Comparison of ENCODE assay signal across 16 cellular contexts in genomic region chr18:55511277-55511676, GRCh38.
A peak's percentile ranks its signal among the peaks of the same experiment; 100 is the strongest.
DNase-seq lines count a peak whose midpoint lies in the region; ATAC-seq, FAIRE-seq and TF ChIP-seq lines count a peak whose summit lies in the region.
"Had no signal": no experiment of that assay in that cellular context is flagged by ENCODE, and none has a peak within 500 bp of the region (broad histone marks: within the 10 kb centered on the region; RNA-seq: fewer than 3 reads in every experiment).

No MANE protein-coding gene starts in this region.

- H3K4me3 ChIP-seq in HUES64 (ENCODE audit: low read length) (no peak overlapping the region), WI38 (ENCODE audit: low read depth, low read length) (peak overlapping the region; percentile 48), HepG2 (replicated peaks in 1 of 3; ENCODE audit: insufficient read depth in 1 of 3, low read depth in 2 of 3, low read length in 3 of 3) (no peak overlapping the region), stomach (no peak overlapping the region)
- H3K4me3 ChIP-seq: mucosa of descending colon had no signal

- intact Hi-C loops in HepG2 (cut with micrococcal nuclease; ENCODE audit: unreplicated experiment) (loop anchor here (5.0 kb wide), 1 partner anchor 1261 kb away; no protein-coding TSS in a partner anchor), stomach (cut with DNase I; ENCODE audit: low total_unique reads) (no loop called here)

- FAIRE-seq in HepG2 (lab: Jason Lieb, UNC), result no peak
- FAIRE-seq: G401.6 had no signal

- in situ Hi-C loops in HepG2 (cut with HindIII; ENCODE audit: extremely low pct_ligation_motif_present, low pct_unique_long_range_greater_than_20kb), result no loop called here

- no peak overlapping the region for H3K4me2 ChIP-seq in HepG2 (ENCODE audit: low read depth, low read length)

- H3K27me3 ChIP-seq in HUES64 (ENCODE audit: insufficient read depth, low read length), result no peaks in the 10 kb centered on the region
- H3K27me3 ChIP-seq in HepG2 (ENCODE audit: control insufficient read depth in 1 of 2, insufficient read depth in 2 of 2, low read length in 2 of 2), result no peaks in the 10 kb centered on the region
- no peaks in the 10 kb centered on the region for H3K27me3 ChIP-seq in stomach

- DNase-seq in HepG2 (ENCODE audit: low spot score) (no peak), stomach (no peak), NCI-H2081 treated with DMSO at 0.1 percent for 48 hours (lab: John Stamatoyannopoulos, UW) (no peak), NOMO-1 treated with dmso at 0.1 percent for 144 hours (lab: John Stamatoyannopoulos, UW; ENCODE audit: unreplicated experiment) (no peak), HCEC 1CT (no peak)
- DNase-seq: activated CD4-positive, alpha-beta T cell treated with anti-CD3 and anti-CD28 coated beads for 1 hour; activated naive CD8-positive, alpha-beta T cell treated with anti-CD3 and anti-CD28 coated beads for 36 hours; CD4-positive, alpha-beta memory T cell; stimulated activated CD4-positive, alpha-beta T cell treated with anti-CD3 and anti-CD28 coated beads, Interleukin-4, amount 100 ng/mL, for 4 hours; stimulated activated naive CD4-positive, alpha-beta T cell treated with Interleukin-2 at 50 U/mL for 16 hours; T-helper 1 cell had no signal

- CTCF ChIA-PET in HepG2 (lab: Yijun Ruan, JAX; ENCODE audit: low intra/inter-chr PET ratio, low total read pairs), result no interaction called here

- TF ChIP-seq CTCF in WI38 (IDR thresholded peaks at IDR 0.05; ENCODE audit: low read depth, low read length) (no peak), HepG2 (CRISPR knock-in tag; IDR thresholded peaks at IDR 0.05) (no peak), stomach (IDR thresholded peaks at IDR 0.05) (no peak)

- H3K36me3 ChIP-seq in HUES64 (ENCODE audit: insufficient read depth, low read length) (no peaks in the 10 kb centered on the region), HepG2 (replicated peaks in 1 of 2; ENCODE audit: control insufficient read depth in 1 of 2, insufficient read depth in 2 of 2, low read length in 2 of 2) (no peaks in the 10 kb centered on the region), stomach (no peaks in the 10 kb centered on the region)

- no peak for TF ChIP-seq POLR2A in HepG2 (IDR thresholded peaks at IDR 0.05; ENCODE audit: insufficient read depth in 1 of 2, low read depth in 2 of 2, low read length in 2 of 2)
- TF ChIP-seq POLR2A in stomach (IDR thresholded peaks at IDR 0.05), result no peak

- H3K9me3 ChIP-seq in HUES64 (ENCODE audit: insufficient read depth, low read depth, low read length), result no peaks in the 10 kb centered on the region
- H3K9me3 ChIP-seq in HepG2 (ENCODE audit: low read length), result 0 out of 2 replicates have a peak, but pooled peaks cover under 1% of the 10 kb centered on the region
- no peaks in the 10 kb centered on the region for H3K9me3 ChIP-seq in stomach
- H3K9me3 ChIP-seq: mucosa of descending colon had no signal

- H3K4me1 ChIP-seq in HUES64 (ENCODE audit: insufficient read depth, low read length) (peaks cover 52% of the 10 kb centered on the region), HepG2 (ENCODE audit: insufficient read depth, low read length) (no peaks in the 10 kb centered on the region), stomach (peaks cover 0 to 23% (median 4%) of the 10 kb centered on the region in 4 donors)

- no peak overlapping the region for H3K9ac ChIP-seq in HUES64 (ENCODE audit: low read depth, low read length)
- H3K9ac ChIP-seq in HepG2 (ENCODE audit: insufficient read depth, low read depth, low read length), result no peak overlapping the region

- no peak overlapping the region for H2AFZ ChIP-seq in HepG2 (ENCODE audit: low read length)

- no peaks in the 10 kb centered on the region for H4K20me1 ChIP-seq in HepG2 (ENCODE audit: insufficient read depth, low read length)

- BruUV-seq in HepG2 (replicated peaks; lab: Mats Ljungman, UMichigan), result no TSS peak

- no peak for ATAC-seq in HepG2
- no peak for ATAC-seq in HG03108 (IDR thresholded peaks at IDR 0.05; ENCODE audit: unreplicated experiment)

- H3K79me2 ChIP-seq in HepG2 (ENCODE audit: insufficient read depth, low read length), result no peaks in the 10 kb centered on the region

- no peak for TF ChIP-seq EP300 in HepG2 (IDR thresholded peaks at IDR 0.05; ENCODE audit: low read depth in 2 of 2, low read length in 2 of 2)
- no peak for TF ChIP-seq EP300 in HepG2 (CRISPR knock-in tag; IDR thresholded peaks at IDR 0.05; ENCODE audit: borderline replicate concordance)
- TF ChIP-seq EP300 in stomach (IDR thresholded peaks at IDR 0.05), result no peak

- no peak for TF ChIP-seq RAD21 in HepG2 (CRISPR knock-in tag; IDR thresholded peaks at IDR 0.05)

- H3K27ac ChIP-seq in HUES64 (ENCODE audit: low read depth, low read length), result peak overlapping the region; percentile 48; the same call in 1 of the 2 replicates
- no peak overlapping the region for H3K27ac ChIP-seq in HepG2 (ENCODE audit: extremely low read length, insufficient read depth, low read length)
- H3K27ac ChIP-seq in stomach, result peak overlapping the region in 4 of 5 donors; percentile 42 to 82 (median 70)

- POLR2A ChIA-PET in HepG2 (lab: Yijun Ruan, JAX), result no interaction called here

TF ChIP-seq in HepG2, 621 proteins besides CTCF, POLR2A, EP300 and RAD21:
- TF ChIP-seq MAFK (conservative IDR thresholded peaks at IDR 0.05 in 1 of 2, IDR thresholded peaks at IDR 0.05 in 1 of 2; ENCODE audit: low read length in 2 of 2), result peak; percentile 36 to 54; a peak in 2 of 4 replicates
- peak; percentile 59 for TF ChIP-seq MAFF (IDR thresholded peaks at IDR 0.05; ENCODE audit: low read depth, low read length)
- TF ChIP-seq SIX4 (CRISPR knock-in tag; IDR thresholded peaks at IDR 0.05), result no peak
